8 cellular contexts compared by ENCODE assay signal in the genomic region with DNA sequence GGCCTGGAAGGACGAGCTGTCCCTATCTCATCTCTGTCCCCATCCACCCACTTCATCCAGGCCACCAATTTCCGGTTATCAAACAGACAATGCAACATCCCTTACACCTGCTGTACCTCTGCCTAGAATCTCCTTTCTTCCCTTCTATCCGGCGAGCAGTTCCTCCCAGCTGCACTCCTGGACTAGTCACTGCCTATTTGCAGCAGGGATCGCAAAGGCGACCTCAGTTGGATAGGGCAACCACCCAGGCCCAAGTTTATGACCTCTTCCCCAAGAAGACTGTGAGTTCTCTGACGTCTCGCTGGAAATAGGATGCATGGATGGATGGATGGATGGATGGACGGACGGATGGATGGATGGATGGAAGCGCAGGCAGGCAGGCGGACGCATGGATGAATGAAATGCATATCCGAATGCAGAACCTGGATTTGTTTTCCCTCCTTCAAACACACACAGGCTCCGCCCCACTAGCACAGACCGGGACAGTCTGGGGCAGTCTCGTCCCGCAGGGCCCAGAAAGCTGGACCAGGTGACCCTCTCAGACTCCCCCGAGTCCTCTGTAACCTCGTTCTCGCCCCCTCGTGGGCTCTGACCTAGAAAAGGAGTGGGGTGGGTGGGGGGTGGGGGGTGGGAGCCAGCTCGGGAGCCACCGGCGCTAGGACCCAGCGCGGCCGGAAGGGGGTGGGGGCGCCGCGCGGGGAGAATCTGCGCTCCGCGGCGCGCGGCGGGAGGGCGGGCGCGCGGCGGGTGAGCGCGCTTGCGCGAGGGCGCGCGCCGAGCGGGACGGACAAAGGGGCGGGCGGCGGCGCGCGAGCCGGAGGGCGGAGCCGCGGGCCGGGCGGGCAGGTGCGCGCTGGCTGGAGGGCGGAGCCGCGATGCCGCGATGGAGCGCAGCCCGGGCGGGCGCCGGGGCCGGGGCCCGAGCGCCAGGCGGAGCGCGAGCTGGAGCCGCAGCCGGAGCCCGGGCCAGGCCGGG. TPM values are rescaled to one million over a fixed set of nuclear protein-coding genes. Genes with fewer than 3 reads are reported as not detected.
A peak's percentile ranks its signal among the peaks of the same experiment; 100 is the strongest.
DNase-seq lines count a peak whose midpoint lies in the region; ATAC-seq and TF ChIP-seq lines count a peak whose summit lies in the region.

A gene (plus strand): TSS at position 875 of the 976 bp plus-strand sequence. CDS start 24,867 bp downstream, outside the sequence.

- CTCF ChIA-PET in HCT116 (lab: Charles Lee), result interaction anchor here (0.8 kb wide), 1 partner anchor 74 kb away, joined by 3 read pairs; no protein-coding TSS in a partner anchor

- RAD21 ChIA-PET in HCT116 (lab: Charles Lee; ENCODE audit: low non-redundant PET in 1 of 2, low total read pairs in 2 of 2, uncharacterized antibody in 2 of 2, unreplicated experiment in 2 of 2), result interaction anchor here in 1 of 2 experiments (1.1 kb wide), 1 partner anchor 11 kb away, joined by 3 read pairs; no protein-coding TSS in a partner anchor

- peak within 1 kb of the TSS; percentile 96 for H2AFZ ChIP-seq in HCT116 (ENCODE audit: low read depth, low read length, poor library complexity, severe bottlenecking)
- H2AFZ ChIP-seq in parathyroid adenoma, result peak within 1 kb of the TSS; percentile 90

- H3K9ac ChIP-seq in HCT116 (ENCODE audit: low read length) (peak within 1 kb of the TSS; percentile 69), parathyroid adenoma (peak within 1 kb of the TSS; percentile 83)

- TF ChIP-seq RAD21 in HCT116 (IDR thresholded peaks at IDR 0.05; ENCODE audit: low read depth), result no peak

- H3K9me2 ChIP-seq in HCT116 (ENCODE audit: insufficient read depth), result no peaks in the 10 kb centered on the region

- no peaks in the 10 kb centered on the region for H4K20me1 ChIP-seq in HCT116 (ENCODE audit: insufficient read depth)

- H3K9me3 Mint-ChIP-seq in activated naive CD4-positive, alpha-beta T cell treated with anti-CD3 and anti-CD28 coated beads, Interleukin-2, amount 50 U/mL, for 72 hours, result no peaks in the 10 kb centered on the region

- H3K79me2 ChIP-seq in HCT116 (ENCODE audit: insufficient read depth, low read length), result peaks cover 10% of the 10 kb centered on the region; the same call in 1 of the 2 replicates
- no peaks in the 10 kb centered on the region for H3K79me2 ChIP-seq in parathyroid adenoma

- peak; percentile 83 for DNase-seq in Daoy (ENCODE audit: low read depth)
- peak; percentile 49 for DNase-seq in HCT116 (ENCODE audit: low read depth, low spot score)
- peak; percentile 75 for DNase-seq in NB4 (ENCODE audit: low read depth)
- peak; percentile 66 for DNase-seq in SKM-1 (lab: John Stamatoyannopoulos, UW; ENCODE audit: unreplicated experiment)
- DNase-seq in activated naive CD4-positive, alpha-beta T cell treated with anti-CD3 and anti-CD28 coated beads, Interleukin-2, amount 50 U/mL, for 72 hours (ENCODE audit: low spot score in 2 of 2), result peak; percentile 76 to 88
- DNase-seq in Right ventricle myocardium superior, result peak; percentile 74
- DNase-seq in tibial nerve (ENCODE audit: low spot score in 2 of 2), result peak; percentile 17 to 32

- BruUV-seq in HCT116 (replicated peaks; lab: Mats Ljungman, UMichigan), result TSS peak; percentile 85

- H3K27ac Mint-ChIP-seq in activated naive CD4-positive, alpha-beta T cell treated with anti-CD3 and anti-CD28 coated beads, Interleukin-2, amount 50 U/mL, for 72 hours, result peak within 1 kb of the TSS in 1 of 2 donors; percentile 17

- POLR2A ChIA-PET in HCT116 (lab: Charles Lee), result interaction anchor here (1.3 kb wide), 1 partner anchor 17 kb away, joined by 4 read pairs; no protein-coding TSS in a partner anchor

- H3K36me3 ChIP-seq in HCT116 (ENCODE audit: control insufficient read depth in 1 of 2, insufficient read depth in 2 of 2, low read length in 2 of 2), result no peaks in the 10 kb centered on the region; a peak in 1 of 4 replicates
- H3K36me3 ChIP-seq in parathyroid adenoma (ENCODE audit: control insufficient read depth, insufficient read depth, low read length), result no peaks in the 10 kb centered on the region
- H3K36me3 ChIP-seq in tibial nerve, result no peaks in the 10 kb centered on the region

- TF ChIP-seq POLR2A in HCT116 (IDR thresholded peaks at IDR 0.05; ENCODE audit: borderline replicate concordance, extremely low read depth, insufficient read depth, insufficient read length) (peak; percentile 49), NB4 (IDR thresholded peaks at IDR 0.05; ENCODE audit: extremely low read depth, insufficient read length) (no peak), tibial nerve (IDR thresholded peaks at IDR 0.05) (no peak)

- no peak for TF ChIP-seq CTCF in HCT116 (IDR thresholded peaks at IDR 0.05 in 2 of 3, conservative IDR thresholded peaks at IDR 0.05 in 1 of 3; ENCODE audit: borderline replicate concordance in 1 of 3, insufficient read depth in 1 of 3, low read depth in 2 of 3, low read length in 2 of 3)
- no peak for TF ChIP-seq CTCF in NB4 (IDR thresholded peaks at IDR 0.05; ENCODE audit: low read depth, low read length)
- no peak for TF ChIP-seq CTCF in parathyroid adenoma (IDR thresholded peaks at IDR 0.05)
- no peak for TF ChIP-seq CTCF in tibial nerve (IDR thresholded peaks at IDR 0.05)

- no peak for TF ChIP-seq EP300 in tibial nerve (IDR thresholded peaks at IDR 0.05)

- H3K4me1 ChIP-seq in HCT116 (ENCODE audit: control insufficient read depth in 1 of 2, insufficient read depth in 2 of 2, low read length in 2 of 2), result peaks cover 0 to 15% of the 10 kb centered on the region in 2 experiments; a peak in 2 of 4 replicates
- H3K4me1 ChIP-seq in parathyroid adenoma, result peaks cover 6% of the 10 kb centered on the region
- H3K4me1 ChIP-seq in tibial nerve, result peaks cover 0 to 18% (median 11%) of the 10 kb centered on the region in 4 donors

- H3K4me2 ChIP-seq in HCT116 (ENCODE audit: low read length) (peak within 1 kb of the TSS; percentile 100), parathyroid adenoma (ENCODE audit: low read length) (peak within 1 kb of the TSS; percentile 92)

- 3% methylated on average over 38 to 46 of the region's 88 CpGs for WGBS in tibial nerve, 2 donors

- ATAC-seq in HCT116 (peak; percentile 94), Right ventricle myocardium superior (ENCODE audit: poor library complexity) (peak; percentile 95)
- peak; percentile 94 to 97 for ATAC-seq in activated naive CD4-positive, alpha-beta T cell treated with anti-CD3 and anti-CD28 coated beads, Interleukin-2, amount 50 U/mL, for 72 hours

- intact Hi-C loops in HCT116 (cut with micrococcal nuclease), result no loop called here
- intact Hi-C loops in Right ventricle myocardium superior (cut with DNase I), result no loop called here

- H3K27ac ChIP-seq in HCT116 (ENCODE audit: low read depth, low read length) (peak within 1 kb of the TSS; percentile 84), parathyroid adenoma (peak within 1 kb of the TSS; percentile 60), tibial nerve (peak within 1 kb of the TSS in 2 of 4 donors; percentile 53 to 76)

- no peaks in the 10 kb centered on the region for H3K36me3 Mint-ChIP-seq in activated naive CD4-positive, alpha-beta T cell treated with anti-CD3 and anti-CD28 coated beads, Interleukin-2, amount 50 U/mL, for 72 hours

- H3K27me3 ChIP-seq in HCT116 (ENCODE audit: insufficient read depth, low read length) (no peaks in the 10 kb centered on the region), parathyroid adenoma (ENCODE audit: control insufficient read depth, insufficient read depth, low read length) (no peaks in the 10 kb centered on the region), tibial nerve (peaks cover 0 to 20% of the 10 kb centered on the region in 2 donors)

- H3K9me3 ChIP-seq in HCT116 (ENCODE audit: control insufficient read depth in 1 of 2, insufficient read depth in 1 of 2, low read depth in 1 of 2, low read length in 2 of 2), result no peaks in the 10 kb centered on the region
- H3K9me3 ChIP-seq in parathyroid adenoma (ENCODE audit: control insufficient read depth, low read length), result no peaks in the 10 kb centered on the region
- no peaks in the 10 kb centered on the region for H3K9me3 ChIP-seq in tibial nerve

- H3K4me3 ChIP-seq in HCT116 (replicated peaks in 1 of 2; ENCODE audit: low read depth in 1 of 2, low read length in 2 of 2) (peak within 1 kb of the TSS; percentile 81 to 89), NB4 (ENCODE audit: low read depth, low read length) (peak within 1 kb of the TSS; percentile 46), parathyroid adenoma (ENCODE audit: low read depth, low read length) (peak within 1 kb of the TSS; percentile 72), tibial nerve (peak within 1 kb of the TSS; percentile 36 to 76 (median 57))

TF ChIP-seq in HCT116, 20 proteins besides CTCF, POLR2A, EP300 and RAD21:
- no peak for TF ChIP-seq JUND (IDR thresholded peaks at IDR 0.05)
- TF ChIP-seq SIN3A (IDR thresholded peaks at IDR 0.05; ENCODE audit: low read depth), result 0 out of 2 replicates have a peak, but pooled peaks have one; percentile 35
- TF ChIP-seq SP1 (IDR thresholded peaks at IDR 0.05; ENCODE audit: low read depth), result no peak; the same call in 1 of the 2 replicates
- TF ChIP-seq FOSL1 (IDR thresholded peaks at IDR 0.05; ENCODE audit: low read depth), result no peak
- no peak for TF ChIP-seq EZH2 (IDR thresholded peaks at IDR 0.05)
- TF ChIP-seq ZNF274 (IDR thresholded peaks at IDR 0.05; ENCODE audit: low read depth, low read length), result no peak
- TF ChIP-seq ZFX (IDR thresholded peaks at IDR 0.05), result peak; percentile 57
- TF ChIP-seq ELF1 (IDR thresholded peaks at IDR 0.05; ENCODE audit: borderline replicate concordance, low read depth), result no peak
- TF ChIP-seq, protein P1, sequence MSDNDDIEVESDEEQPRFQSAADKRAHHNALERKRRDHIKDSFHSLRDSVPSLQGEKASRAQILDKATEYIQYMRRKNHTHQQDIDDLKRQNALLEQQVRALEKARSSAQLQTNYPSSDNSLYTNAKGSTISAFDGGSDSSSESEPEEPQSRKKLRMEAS (IDR thresholded peaks at IDR 0.05), result peak; percentile 73
- TF ChIP-seq CBX3 (IDR thresholded peaks at IDR 0.05; ENCODE audit: low read depth), result no peak
- peak; percentile 6 for TF ChIP-seq TCF7L2 (IDR thresholded peaks at IDR 0.05; ENCODE audit: borderline replicate concordance, extremely low read depth, insufficient read depth, insufficient read length)
- no peak for TF ChIP-seq EZH2phosphoT487 (IDR thresholded peaks at IDR 0.05; ENCODE audit: borderline replicate concordance)
- TF ChIP-seq CEBPB (IDR thresholded peaks at IDR 0.05; ENCODE audit: low read depth), result no peak
- TF ChIP-seq POLR2AphosphoS5 (IDR thresholded peaks at IDR 0.05; ENCODE audit: low read depth, low read length), result peak; percentile 68

RNA-seq across cellular contexts. Expression of the gene that starts here (rescaled TPM):
- total RNA-seq in Daoy (2014; rRNA removed; shearing (Covaris generic)), result under 0.01 and 0.68 TPM in 2 replicates
- 19.2 TPM for total RNA-seq in HCT116 (2021; ENCODE audit: unreplicated experiment)
- polyA plus RNA-seq in HCT116 (2012), result 11.2 and 12.6 TPM in 2 replicates
- total RNA-seq in activated naive CD4-positive, alpha-beta T cell treated with anti-CD3 and anti-CD28 coated beads, Interleukin-2, amount 50 U/mL, for 72 hours, result 1 to 10 TPM; 2.0 to 4.2 TPM
- 2.0 TPM for total RNA-seq in Right ventricle myocardium superior
- total RNA-seq in tibial nerve, result under 1 TPM in 2 of 4 donors, not detected in 2; 0.22 to 0.30 TPM

Comparison
In these comparisons a context has a peak if more than half of its experiments do, and no peak if none do; other contexts are left out.
1. Peak in DNase-seq in Daoy; RNA of the gene not detected or under 1 TPM.
2. Peak in DNase-seq and H3K4me3 ChIP-seq in tibial nerve; RNA of the gene not detected or under 1 TPM.
3. DNase-seq: peak in every context shown above with its lines; median percentile 83 in Daoy; 82 in activated naive CD4-positive, alpha-beta T cell treated with anti-CD3 and anti-CD28 coated beads, Interleukin-2, amount 50 U/mL, for 72 hours; 75 in NB4; 74 in Right ventricle myocardium superior; 66 in SKM-1; 49 in HCT116; 24 in tibial nerve.